1 cellular context compared by ENCODE assay signal in the genomic region with DNA sequence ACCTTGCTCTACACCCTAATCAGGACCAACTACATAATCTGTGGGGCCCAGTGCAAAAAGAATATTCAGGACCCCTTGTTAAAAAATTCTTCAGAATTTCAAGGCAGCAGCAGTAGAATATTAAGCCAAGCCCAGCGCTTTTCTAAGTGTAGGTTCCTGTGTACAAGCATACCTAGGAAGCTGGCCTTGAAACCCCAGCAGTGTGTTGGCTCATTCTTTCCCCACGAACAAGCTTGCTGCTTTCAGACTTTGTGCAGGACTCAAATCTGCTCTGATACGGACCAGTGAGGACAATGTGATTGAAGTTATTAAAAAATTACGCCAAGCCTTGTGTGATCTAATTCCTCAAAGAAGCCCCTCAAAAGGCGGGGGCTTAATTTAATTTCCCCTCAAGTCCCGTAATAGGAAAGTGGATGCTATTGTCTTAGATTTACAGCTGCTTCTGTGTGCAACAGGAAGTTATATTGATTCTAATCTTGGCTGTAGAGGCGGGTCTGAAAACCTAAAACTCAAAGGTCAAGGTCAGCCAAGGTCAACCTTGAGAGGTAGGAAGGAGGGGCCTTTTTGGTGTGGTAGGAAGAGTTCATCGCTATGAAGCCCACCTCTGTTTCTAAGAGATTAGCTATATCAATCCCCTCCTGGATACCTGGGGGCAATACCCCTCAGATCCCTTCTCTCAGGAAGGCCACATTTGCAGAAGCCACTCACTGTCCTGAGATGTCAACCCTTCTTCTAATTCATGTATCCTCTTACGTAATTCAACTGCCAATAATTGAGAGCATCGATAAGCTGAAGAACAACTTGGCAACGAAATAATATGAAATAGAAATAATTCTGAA.
TF ChIP-seq lines count a peak whose summit lies in the region.

No MANE protein-coding gene starts in this region.

TF ChIP-seq in SK-N-SH, 30 proteins besides CTCF, POLR2A, EP300 and RAD21 (continued from another document):
- no peak for TF ChIP-seq REST (IDR thresholded peaks at IDR 0.05; ENCODE audit: low read depth, low read length)
- TF ChIP-seq, protein P1, sequence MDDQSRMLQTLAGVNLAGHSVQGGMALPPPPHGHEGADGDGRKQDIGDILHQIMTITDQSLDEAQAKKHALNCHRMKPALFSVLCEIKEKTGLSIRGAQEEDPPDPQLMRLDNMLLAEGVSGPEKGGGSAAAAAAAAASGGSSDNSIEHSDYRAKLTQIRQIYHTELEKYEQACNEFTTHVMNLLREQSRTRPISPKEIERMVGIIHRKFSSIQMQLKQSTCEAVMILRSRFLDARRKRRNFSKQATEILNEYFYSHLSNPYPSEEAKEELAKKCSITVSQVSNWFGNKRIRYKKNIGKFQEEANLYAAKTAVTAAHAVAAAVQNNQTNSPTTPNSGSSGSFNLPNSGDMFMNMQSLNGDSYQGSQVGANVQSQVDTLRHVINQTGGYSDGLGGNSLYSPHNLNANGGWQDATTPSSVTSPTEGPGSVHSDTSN (IDR thresholded peaks at IDR 0.05), result no peak
- no peak for TF ChIP-seq YY1 (IDR thresholded peaks at IDR 0.05; ENCODE audit: low read depth)
- TF ChIP-seq NRF1 (IDR thresholded peaks at IDR 0.05; ENCODE audit: low read depth, low read length), result no peak
- TF ChIP-seq CHD2 (IDR thresholded peaks at IDR 0.05; ENCODE audit: low read length, partially characterized antibody), result no peak
- TF ChIP-seq RXRA (IDR thresholded peaks at IDR 0.05; ENCODE audit: borderline replicate concordance, low read depth), result no peak
- TF ChIP-seq FOXM1 (IDR thresholded peaks at IDR 0.05; ENCODE audit: low read depth), result no peak
- TF ChIP-seq RCOR1 (IDR thresholded peaks at IDR 0.05; ENCODE audit: low read length), result no peak
- no peak for TF ChIP-seq TEAD4 (IDR thresholded peaks at IDR 0.05; ENCODE audit: borderline replicate concordance, insufficient read depth)
- TF ChIP-seq MEF2A (IDR thresholded peaks at IDR 0.05; ENCODE audit: borderline replicate concordance, low read depth), result no peak
